Comparison of ENCODE assay signal across 1 cellular context in the genomic region with DNA sequence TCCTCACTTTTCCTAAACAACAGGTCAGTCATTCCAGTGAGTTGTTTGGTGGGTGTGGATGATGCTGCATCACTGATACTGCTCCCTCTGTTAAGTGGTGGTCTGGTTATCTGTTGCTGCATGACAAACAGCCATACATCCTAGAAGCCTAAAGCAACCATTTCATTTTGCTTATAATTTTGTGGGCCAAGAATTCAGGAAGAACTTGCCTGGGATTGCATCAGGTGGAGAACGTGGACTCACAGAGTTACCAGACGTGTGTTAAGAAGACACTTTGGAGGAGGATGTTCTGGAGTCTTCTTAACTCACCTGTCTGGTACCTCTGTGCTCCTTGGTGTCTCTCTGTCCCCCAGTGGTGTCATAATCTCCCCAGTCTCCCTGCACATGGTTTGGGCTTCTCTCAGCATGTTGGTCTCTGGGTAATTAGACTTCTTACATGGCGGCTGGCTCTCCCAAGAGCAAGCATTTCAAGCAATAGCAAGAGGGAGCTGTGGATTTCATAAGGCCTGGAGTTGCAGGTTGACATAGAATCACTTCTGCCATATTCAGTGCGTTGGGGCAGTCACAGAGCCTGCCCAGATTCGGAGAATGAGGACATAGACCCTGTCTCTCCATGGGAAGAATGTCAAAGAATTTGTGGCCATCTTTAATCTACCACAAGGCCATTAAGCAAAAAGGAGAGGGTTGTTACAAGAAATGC.
TF ChIP-seq lines count a peak whose summit lies in the region.

No MANE protein-coding gene starts in this region.

TF ChIP-seq in GM12878, 131 proteins besides CTCF, POLR2A, EP300 and RAD21:
- TF ChIP-seq NR2F1 (conservative IDR thresholded peaks at IDR 0.05) (no peak), RUNX3 (IDR thresholded peaks at IDR 0.05; ENCODE audit: low read length) (no peak), ZZZ3 (IDR thresholded peaks at IDR 0.05; ENCODE audit: control insufficient read depth, insufficient read length, low read depth) (no peak), MLLT1 (IDR thresholded peaks at IDR 0.05) (no peak), GATAD2B (conservative IDR thresholded peaks at IDR 0.05; ENCODE audit: low read depth) (no peak), YY1 (IDR thresholded peaks at IDR 0.05; ENCODE audit: low read depth, low read length) (no peak), RELA (IDR thresholded peaks at IDR 0.05; ENCODE audit: borderline replicate concordance, partially characterized antibody) (no peak)
- TF ChIP-seq, protein P1, sequence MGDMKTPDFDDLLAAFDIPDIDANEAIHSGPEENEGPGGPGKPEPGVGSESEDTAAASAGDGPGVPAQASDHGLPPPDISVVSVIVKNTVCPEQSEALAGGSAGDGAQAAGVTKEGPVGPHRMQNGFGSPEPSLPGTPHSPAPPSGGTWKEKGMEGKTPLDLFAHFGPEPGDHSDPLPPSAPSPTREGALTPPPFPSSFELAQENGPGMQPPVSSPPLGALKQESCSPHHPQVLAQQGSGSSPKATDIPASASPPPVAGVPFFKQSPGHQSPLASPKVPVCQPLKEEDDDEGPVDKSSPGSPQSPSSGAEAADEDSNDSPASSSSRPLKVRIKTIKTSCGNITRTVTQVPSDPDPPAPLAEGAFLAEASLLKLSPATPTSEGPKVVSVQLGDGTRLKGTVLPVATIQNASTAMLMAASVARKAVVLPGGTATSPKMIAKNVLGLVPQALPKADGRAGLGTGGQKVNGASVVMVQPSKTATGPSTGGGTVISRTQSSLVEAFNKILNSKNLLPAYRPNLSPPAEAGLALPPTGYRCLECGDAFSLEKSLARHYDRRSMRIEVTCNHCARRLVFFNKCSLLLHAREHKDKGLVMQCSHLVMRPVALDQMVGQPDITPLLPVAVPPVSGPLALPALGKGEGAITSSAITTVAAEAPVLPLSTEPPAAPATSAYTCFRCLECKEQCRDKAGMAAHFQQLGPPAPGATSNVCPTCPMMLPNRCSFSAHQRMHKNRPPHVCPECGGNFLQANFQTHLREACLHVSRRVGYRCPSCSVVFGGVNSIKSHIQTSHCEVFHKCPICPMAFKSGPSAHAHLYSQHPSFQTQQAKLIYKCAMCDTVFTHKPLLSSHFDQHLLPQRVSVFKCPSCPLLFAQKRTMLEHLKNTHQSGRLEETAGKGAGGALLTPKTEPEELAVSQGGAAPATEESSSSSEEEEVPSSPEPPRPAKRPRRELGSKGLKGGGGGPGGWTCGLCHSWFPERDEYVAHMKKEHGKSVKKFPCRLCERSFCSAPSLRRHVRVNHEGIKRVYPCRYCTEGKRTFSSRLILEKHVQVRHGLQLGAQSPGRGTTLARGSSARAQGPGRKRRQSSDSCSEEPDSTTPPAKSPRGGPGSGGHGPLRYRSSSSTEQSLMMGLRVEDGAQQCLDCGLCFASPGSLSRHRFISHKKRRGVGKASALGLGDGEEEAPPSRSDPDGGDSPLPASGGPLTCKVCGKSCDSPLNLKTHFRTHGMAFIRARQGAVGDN (IDR thresholded peaks at IDR 0.05) = no peak
